In genomic region chr14:105498430-105499255, GRCh38 we compare ENCODE assay signal across 16 cellular contexts. TPM values are rescaled to one million over a fixed set of nuclear protein-coding genes. Genes with fewer than 3 reads are reported as not detected.
A peak's percentile ranks its signal among the peaks of the same experiment; 100 is the strongest.
DNase-seq lines count a peak whose midpoint lies in the region; ATAC-seq and TF ChIP-seq lines count a peak whose summit lies in the region.
"Had no signal": no experiment of that assay in that cellular context is flagged by ENCODE, and none has a peak within 500 bp of the region (broad histone marks: within the 10 kb centered on the region; RNA-seq: fewer than 3 reads in every experiment).

No MANE protein-coding gene starts in this region.

- H2BK12ac ChIP-seq in trophoblast cell (ENCODE audit: low read length): no peak overlapping the region

- H3K27ac Mint-ChIP-seq in mesothelial cell of epicardium: no peak overlapping the region
- H3K27ac Mint-ChIP-seq: activated naive CD8-positive, alpha-beta T cell treated with anti-CD3 and anti-CD28 coated beads, Interleukin-2, amount 50 U/mL, for 24 hours; CD4-positive, CD25-positive, alpha-beta regulatory T cell; stimulated activated effector memory CD8-positive, alpha-beta T cell treated with anti-CD3 and anti-CD28 coated beads, Interleukin-12 subunit alpha, Interleukin-12 subunit beta, amount 100 ng/mL, for 72 hours had no signal

- no peaks in the 10 kb centered on the region for H3K79me2 ChIP-seq in trophoblast cell (ENCODE audit: control insufficient read depth, insufficient read depth, low read length, poor library complexity)

- H3K79me1 ChIP-seq in trophoblast cell (ENCODE audit: low read length): no peaks in the 10 kb centered on the region

- H3K4me3 ChIP-seq in SJCRH30 (no peak overlapping the region), trophoblast cell (ENCODE audit: low read depth, low read length) (no peak overlapping the region)

- TF ChIP-seq CTCF in mesothelial cell of epicardium (IDR thresholded peaks at IDR 0.05; ENCODE audit: unreplicated experiment): no peak

- no peak overlapping the region for H4K12ac ChIP-seq in trophoblast cell (ENCODE audit: low read depth, low read length)

- no peak overlapping the region for H2BK5ac ChIP-seq in trophoblast cell (ENCODE audit: low read depth, low read length, poor library complexity)

- no peak overlapping the region for H3K4me2 ChIP-seq in trophoblast cell (ENCODE audit: low read length)

- no peak overlapping the region for H2AFZ ChIP-seq in trophoblast cell (ENCODE audit: insufficient read depth, low read length, poor library complexity)

- no peak overlapping the region for H2BK120ac ChIP-seq in trophoblast cell (ENCODE audit: insufficient read depth, low read length, poor library complexity)

- no peaks in the 10 kb centered on the region for H3K27me3 ChIP-seq in SJCRH30
- H3K27me3 ChIP-seq in trophoblast cell (ENCODE audit: insufficient read depth, low read length): no peaks in the 10 kb centered on the region

- H3K36me3 ChIP-seq in SJCRH30: no peaks in the 10 kb centered on the region
- peaks cover 0 to 5% of the 10 kb centered on the region in 2 experiments for H3K36me3 ChIP-seq in trophoblast cell (ENCODE audit: control insufficient read depth in 1 of 2, insufficient read depth in 2 of 2, low read length in 2 of 2)

- peaks cover 29% of the 10 kb centered on the region for H3K4me1 ChIP-seq in SJCRH30
- no peaks in the 10 kb centered on the region for H3K4me1 ChIP-seq in trophoblast cell (ENCODE audit: control insufficient read depth in 1 of 2, insufficient read depth in 2 of 2, low read length in 2 of 2)

- no peak overlapping the region for H3K9ac ChIP-seq in trophoblast cell (ENCODE audit: low read length)

- H3K4ac ChIP-seq in trophoblast cell (ENCODE audit: low read depth, low read length): no peak overlapping the region

- no peak overlapping the region for H3K18ac ChIP-seq in trophoblast cell (ENCODE audit: low read length)

- H3K9me3 Mint-ChIP-seq in mesothelial cell of epicardium: no peaks in the 10 kb centered on the region
- H3K9me3 Mint-ChIP-seq: activated naive CD8-positive, alpha-beta T cell treated with anti-CD3 and anti-CD28 coated beads, Interleukin-2, amount 50 U/mL, for 24 hours; CD4-positive, CD25-positive, alpha-beta regulatory T cell; stimulated activated effector memory CD8-positive, alpha-beta T cell treated with anti-CD3 and anti-CD28 coated beads, Interleukin-12 subunit alpha, Interleukin-12 subunit beta, amount 100 ng/mL, for 72 hours had no signal

- intact Hi-C loops in head of caudate nucleus (cut with DNase I): no loop called here

- no peak overlapping the region for H2AK5ac ChIP-seq in trophoblast cell (ENCODE audit: low read length)

- H4K91ac ChIP-seq in trophoblast cell (ENCODE audit: low read depth, low read length): no peak overlapping the region

- no peaks in the 10 kb centered on the region for H3K4me1 Mint-ChIP-seq in mesothelial cell of epicardium
- H3K4me1 Mint-ChIP-seq: activated naive CD8-positive, alpha-beta T cell treated with anti-CD3 and anti-CD28 coated beads, Interleukin-2, amount 50 U/mL, for 24 hours; CD4-positive, CD25-positive, alpha-beta regulatory T cell; stimulated activated effector memory CD8-positive, alpha-beta T cell treated with anti-CD3 and anti-CD28 coated beads, Interleukin-12 subunit alpha, Interleukin-12 subunit beta, amount 100 ng/mL, for 72 hours had no signal

- H3K23ac ChIP-seq in trophoblast cell (ENCODE audit: low read length): no peak overlapping the region

- H3K4me3 Mint-ChIP-seq in mesothelial cell of epicardium: no peak overlapping the region
- H3K4me3 Mint-ChIP-seq: activated naive CD8-positive, alpha-beta T cell treated with anti-CD3 and anti-CD28 coated beads, Interleukin-2, amount 50 U/mL, for 24 hours; stimulated activated effector memory CD8-positive, alpha-beta T cell treated with anti-CD3 and anti-CD28 coated beads, Interleukin-12 subunit alpha, Interleukin-12 subunit beta, amount 100 ng/mL, for 72 hours had no signal

- peak; percentile 10 for DNase-seq in Daoy (ENCODE audit: low read depth)
- peak in 1 of 2 experiments; percentile 76 for DNase-seq in SJCRH30
- peak in 40 of 42 donors; percentile 44 to 88 (median 73) for DNase-seq in head of caudate nucleus
- peak; percentile 96 to 98 for DNase-seq in trophoblast cell
- DNase-seq in mesothelial cell of epicardium (ENCODE audit: low spot score in 2 of 2, unreplicated experiment in 2 of 2): no peak
- no peak for DNase-seq in GDM1 (lab: John Stamatoyannopoulos, UW)
- DNase-seq: activated naive CD8-positive, alpha-beta T cell treated with anti-CD3 and anti-CD28 coated beads, Interleukin-2, amount 50 U/mL, for 24 hours; cortex of kidney; GF-D8; HCEC 1CT; MM.1S; stimulated activated CD4-positive, alpha-beta T cell treated with anti-CD3 and anti-CD28 coated beads, Interleukin-4, amount 100 ng/mL, for 1 hour had no signal

- H3K9me3 ChIP-seq in SJCRH30 (replicated peaks) (no peaks in the 10 kb centered on the region), trophoblast cell (ENCODE audit: insufficient read depth, low read depth, low read length) (peaks cover 42% of the 10 kb centered on the region)

- WGBS in trophoblast cell (ENCODE audit: extremely low coverage, insufficient coverage, insufficient read length): no CpG with 5 or more reads among the region's 36 CpGs

- H3K14ac ChIP-seq in trophoblast cell (ENCODE audit: low read length): no peak overlapping the region

- ATAC-seq in HG03039 (IDR thresholded peaks at IDR 0.05; ENCODE audit: unreplicated experiment) (no peak), GM21576 (IDR thresholded peaks at IDR 0.05; ENCODE audit: unreplicated experiment) (no peak)
- ATAC-seq: activated naive CD8-positive, alpha-beta T cell treated with anti-CD3 and anti-CD28 coated beads, Interleukin-2, amount 50 U/mL, for 24 hours; stimulated activated effector memory CD8-positive, alpha-beta T cell treated with anti-CD3 and anti-CD28 coated beads, Interleukin-12 subunit alpha, Interleukin-12 subunit beta, amount 100 ng/mL, for 72 hours had no signal

- H3K27me3 Mint-ChIP-seq in mesothelial cell of epicardium (ENCODE audit: low read depth): no peaks in the 10 kb centered on the region

- H3K27ac ChIP-seq in SJCRH30: peak overlapping the region; percentile 68
- H3K27ac ChIP-seq in trophoblast cell (ENCODE audit: low read depth, low read length): no peak overlapping the region

- no peaks in the 10 kb centered on the region for H3K36me3 Mint-ChIP-seq in mesothelial cell of epicardium
- H3K36me3 Mint-ChIP-seq: CD4-positive, CD25-positive, alpha-beta regulatory T cell had no signal

- no peak overlapping the region for H4K8ac ChIP-seq in trophoblast cell (ENCODE audit: low read depth, low read length)

RNA-seq across cellular contexts. Expression of gene TEDC1, which starts 7.6 kb away (rescaled TPM):
- total RNA-seq in Daoy (2014; rRNA removed; shearing (Covaris generic)): 61.9 and 73.5 TPM in 2 replicates
- total RNA-seq in SJCRH30 (2014; rRNA removed; shearing (Covaris generic)): 30.9 and 37.4 TPM in 2 replicates
- polyA plus RNA-seq in trophoblast cell (2013): 8.8 and 8.9 TPM in 2 replicates
- total RNA-seq in mesothelial cell of epicardium: 13.4 to 14.9 TPM (median 13.6 TPM) in 3 replicates

RNA-seq across cellular contexts. Expression of gene CRIP1, which starts 12.0 kb away (rescaled TPM):
- total RNA-seq in Daoy (2014; rRNA removed; shearing (Covaris generic)): 15.0 and 20.4 TPM in 2 replicates
- 0.14 TPM in 1 of 2 replicates, not detected in the other for total RNA-seq in SJCRH30 (2014; rRNA removed; shearing (Covaris generic))
- 44.7 and 45.0 TPM in 2 replicates for polyA plus RNA-seq in trophoblast cell (2013)
- 17.1 to 28.2 TPM (median 26.6 TPM) in 3 replicates for total RNA-seq in mesothelial cell of epicardium

RNA-seq across cellular contexts. Expression of gene CRIP2, which starts 24.0 kb away (rescaled TPM):
- total RNA-seq in Daoy (2014; rRNA removed; shearing (Covaris generic)): 88.8 and 94.1 TPM in 2 replicates
- total RNA-seq in SJCRH30 (2014; rRNA removed; shearing (Covaris generic)): 68.2 and 71.7 TPM in 2 replicates
- 85.1 and 90.0 TPM in 2 replicates for polyA plus RNA-seq in trophoblast cell (2013)
- total RNA-seq in mesothelial cell of epicardium: 19.2 to 20.9 TPM (median 19.4 TPM) in 3 replicates

RNA-seq across cellular contexts. Expression of gene TMEM121, which starts 27.7 kb away (rescaled TPM):
- 8.4 and 8.7 TPM in 2 replicates for total RNA-seq in Daoy (2014; rRNA removed; shearing (Covaris generic))
- total RNA-seq in SJCRH30 (2014; rRNA removed; shearing (Covaris generic)): 4.4 and 4.8 TPM in 2 replicates
- polyA plus RNA-seq in trophoblast cell (2013): 0.12 TPM in 2 replicates
- 4.3 to 6.0 TPM (median 5.6 TPM) in 3 replicates for total RNA-seq in mesothelial cell of epicardium

Comparison
In these comparisons a context has a peak if more than half of its experiments do, and no peak if none do; other contexts are left out.
1. DNase-seq: peak in Daoy (single experiment), head of caudate nucleus (40 of 42) and trophoblast cell (2 of 2); none in mesothelial cell of epicardium (0 of 2) and GDM1 (single experiment).
2. RNA of gene CRIP1, which starts 12.0 kb away (total RNA-seq): 17.1 to 28.2 TPM in mesothelial cell of epicardium and 15.0 to 20.4 TPM in Daoy; 0.14 TPM in SJCRH30; every median in the first group is over 10 times any median in the second.